35 cellular contexts compared by ENCODE assay signal in genomic region chr2:53200072-53200471, GRCh38.
"Had no signal": no experiment of that assay in that cellular context is flagged by ENCODE, and none has a peak within 500 bp of the region (broad histone marks: within the 10 kb centered on the region; RNA-seq: fewer than 3 reads in every experiment).

No MANE protein-coding gene starts in this region.

- H3K9me3 ChIP-seq: MG63 had no signal

- H3K4me3 ChIP-seq: MG63 had no signal

- DNase-seq: Karpas-422, Kasumi-1, MG63, MM.1S, MV-4-11, NCI-H1048, NCI-H1092, NCI-H1092 treated with DMSO at 0.1 percent for 48 hours, NCI-H1105, NCI-H1105 treated with DMSO at 0.1 percent for 48 hours, NCI-H1417, NCI-H1417 treated with DMSO at 0.1 percent for 48 hours, NCI-H1436, NCI-H1436 treated with DMSO at 0.1 percent for 48 hours, NCI-H146, NCI-H1694, NCI-H1694 treated with DMSO at 0.1 percent for 48 hours, NCI-H187, NCI-H187 treated with DMSO at 0.1 percent for 48 hours, NCI-H1930, NCI-H2029, NCI-H2029 treated with DMSO at 0.1 percent for 48 hours, NCI-H2081, NCI-H2081 treated with DMSO at 0.1 percent for 48 hours, NCI-H2107, NCI-H2171, NCI-H2171 treated with DMSO at 0.1 percent for 48 hours, NCI-H2227 treated with DMSO at 0.1 percent for 48 hours, NCI-H226, NCI-H345, NCI-H446, NCI-H446 treated with DMSO at 0.1 percent for 48 hours, NCI-H510A, NCI-H510A treated with DMSO at 0.1 percent for 48 hours, NCI-H524 had no signal

- H3K27me3 ChIP-seq: MG63 had no signal

- H3K36me3 ChIP-seq: MG63 had no signal
